Comparison of ENCODE assay signal across 8 cellular contexts in genomic region chr20:32761417-32761830, GRCh38. TPM values are rescaled to one million over a fixed set of nuclear protein-coding genes. Genes with fewer than 3 reads are reported as not detected.
DNase-seq lines count a peak whose midpoint lies in the region; FAIRE-seq and TF ChIP-seq lines count a peak whose summit lies in the region.

No MANE protein-coding gene starts in this region.

- peak overlapping the region; percentile 85 for H3K9ac ChIP-seq in mesendoderm (ENCODE audit: low read length)

- H3K4me3 ChIP-seq in ascending aorta (peak overlapping the region; percentile 84 to 92), mesendoderm (ENCODE audit: low read length) (no peak overlapping the region)

- H2BK5ac ChIP-seq in mesendoderm (ENCODE audit: low read length), result no peak overlapping the region

- H3K18ac ChIP-seq in mesendoderm (ENCODE audit: low read length), result peak overlapping the region; percentile 51

- intact Hi-C loops in ascending aorta (cut with DNase I), result no loop called here

- no peak overlapping the region for H3K23ac ChIP-seq in mesendoderm (ENCODE audit: low read length)

- peak overlapping the region; percentile 3 for H3K27ac Mint-ChIP-seq in activated naive CD4-positive, alpha-beta T cell treated with anti-CD3 and anti-CD28 coated beads, Interleukin-2, amount 10 ng/mL, durations not matched to agents 7 days and 5 days
- H3K27ac Mint-ChIP-seq in type B pancreatic cell, result peak overlapping the region; percentile 13

- H3K4me3 Mint-ChIP-seq in activated naive CD4-positive, alpha-beta T cell treated with anti-CD3 and anti-CD28 coated beads, Interleukin-2, amount 10 ng/mL, durations not matched to agents 7 days and 5 days, result peak overlapping the region; percentile 69
- peak overlapping the region; percentile 87 for H3K4me3 Mint-ChIP-seq in type B pancreatic cell

- H3K4me2 ChIP-seq in mesendoderm (ENCODE audit: low read length), result peak overlapping the region; percentile 68

- H3K27me3 ChIP-seq in ascending aorta (no peaks in the 10 kb centered on the region), mesendoderm (ENCODE audit: insufficient read depth, low read length, poor library complexity) (no peaks in the 10 kb centered on the region)

- H3K4me1 ChIP-seq in ascending aorta (peaks cover 10 to 14% of the 10 kb centered on the region in 2 donors), mesendoderm (ENCODE audit: control insufficient read depth, low read depth, low read length) (peaks cover 8% of the 10 kb centered on the region)

- H3K79me1 ChIP-seq in mesendoderm (ENCODE audit: low read length), result peaks cover 3% of the 10 kb centered on the region

- H2BK120ac ChIP-seq in mesendoderm (ENCODE audit: low read depth, low read length), result no peak overlapping the region

- FAIRE-seq in D721Med (lab: Jason Lieb, UNC), result no peak

- H3K4ac ChIP-seq in mesendoderm (ENCODE audit: low read depth, low read length), result peak overlapping the region; percentile 77

- H3K56ac ChIP-seq in mesendoderm (ENCODE audit: low read length), result peak overlapping the region; percentile 96

- H3K79me2 ChIP-seq in mesendoderm (ENCODE audit: control insufficient read depth, insufficient read depth, low read length), result peaks cover 37% of the 10 kb centered on the region

- H3K27ac ChIP-seq in ascending aorta, result no peak overlapping the region
- H3K27ac ChIP-seq in mesendoderm (ENCODE audit: low read depth, low read length), result no peak overlapping the region

- CTCF ChIA-PET in activated naive CD4-positive, alpha-beta T cell treated with anti-CD3 and anti-CD28 coated beads, Interleukin-2, amount 10 ng/mL, durations not matched to agents 7 days and 5 days (lab: Charles Lee), result no interaction called here

- H3K36me3 ChIP-seq in ascending aorta, result no peaks in the 10 kb centered on the region
- no peaks in the 10 kb centered on the region for H3K36me3 ChIP-seq in mesendoderm (ENCODE audit: control insufficient read depth, insufficient read depth, low read length)

- no peak for TF ChIP-seq CTCF in ascending aorta (IDR thresholded peaks at IDR 0.05)
- TF ChIP-seq CTCF in type B pancreatic cell (conservative IDR thresholded peaks at IDR 0.05), result no peak
- TF ChIP-seq CTCF in D721Med (IDR thresholded peaks at IDR 0.05; ENCODE audit: insufficient read depth, missing control alignments), result no peak

- no CpG with 5 or more reads among the region's 6 CpGs for WGBS in mesendoderm (ENCODE audit: extremely low coverage, insufficient coverage, low lambda C conversion rate)

- DNase-seq in activated naive CD4-positive, alpha-beta T cell treated with anti-CD3 and anti-CD28 coated beads, Interleukin-2, amount 10 ng/mL, durations not matched to agents 7 days and 5 days, result no peak
- no peak for DNase-seq in activated naive CD4-positive, alpha-beta T cell treated with Interleukin-2 at 50 U/mL for 16 hours
- no peak for DNase-seq in ascending aorta (ENCODE audit: low spot score in 2 of 2)
- no peak for DNase-seq in mesendoderm
- DNase-seq in type B pancreatic cell (ENCODE audit: extremely low spot score, unreplicated experiment), result no peak
- no peak for DNase-seq in HK-2 (ENCODE audit: unreplicated experiment)
- no peak for DNase-seq in iPS-NIHi7 (ENCODE audit: extremely low spot score)
- DNase-seq in D721Med (ENCODE audit: insufficient read length, low spot score), result no peak

- peak overlapping the region; percentile 8 for H2AK5ac ChIP-seq in mesendoderm (ENCODE audit: low read length)

- no peaks in the 10 kb centered on the region for H3K9me3 Mint-ChIP-seq in activated naive CD4-positive, alpha-beta T cell treated with anti-CD3 and anti-CD28 coated beads, Interleukin-2, amount 10 ng/mL, durations not matched to agents 7 days and 5 days
- no peaks in the 10 kb centered on the region for H3K9me3 Mint-ChIP-seq in type B pancreatic cell

- H2BK15ac ChIP-seq in mesendoderm (replicated peaks; ENCODE audit: low read depth), result no peak overlapping the region

- peaks cover 24% of the 10 kb centered on the region for H3K4me1 Mint-ChIP-seq in activated naive CD4-positive, alpha-beta T cell treated with anti-CD3 and anti-CD28 coated beads, Interleukin-2, amount 10 ng/mL, durations not matched to agents 7 days and 5 days
- H3K4me1 Mint-ChIP-seq in type B pancreatic cell (ENCODE audit: unreplicated experiment), result peaks cover 28% of the 10 kb centered on the region

- no peak overlapping the region for H4K8ac ChIP-seq in mesendoderm (ENCODE audit: low read depth, low read length)

- no peaks in the 10 kb centered on the region for H3K9me3 ChIP-seq in ascending aorta

- no peaks in the 10 kb centered on the region for H3K36me3 Mint-ChIP-seq in activated naive CD4-positive, alpha-beta T cell treated with anti-CD3 and anti-CD28 coated beads, Interleukin-2, amount 10 ng/mL, durations not matched to agents 7 days and 5 days
- no peaks in the 10 kb centered on the region for H3K36me3 Mint-ChIP-seq in type B pancreatic cell

- H4K5ac ChIP-seq in mesendoderm (ENCODE audit: low read length), result no peak overlapping the region

- peaks cover 20% of the 10 kb centered on the region for H3K27me3 Mint-ChIP-seq in activated naive CD4-positive, alpha-beta T cell treated with anti-CD3 and anti-CD28 coated beads, Interleukin-2, amount 10 ng/mL, durations not matched to agents 7 days and 5 days
- H3K27me3 Mint-ChIP-seq in type B pancreatic cell, result peaks cover 5% of the 10 kb centered on the region

RNA-seq across cellular contexts. Expression of gene DNMT3B, which starts 0.8 kb away (rescaled TPM):
- 0.75 TPM for total RNA-seq in ascending aorta
- 290 TPM for polyA plus RNA-seq in mesendoderm (2013, experiment 1 of 2)
- 289 TPM for polyA plus RNA-seq in mesendoderm (2013, experiment 2 of 2)
- 18.2 and 19.7 TPM in 2 replicates for total RNA-seq in type B pancreatic cell (ENCODE audit: low replicate concordance)

RNA-seq across cellular contexts. Expression of gene COMMD7, which starts 18.2 kb away (rescaled TPM):
- total RNA-seq in ascending aorta (90.3 TPM), type B pancreatic cell (ENCODE audit: low replicate concordance) (72.3 and 82.3 TPM in 2 replicates)
- polyA plus RNA-seq in mesendoderm (2013, experiment 1 of 2), result 70.1 TPM
- 71.1 TPM for polyA plus RNA-seq in mesendoderm (2013, experiment 2 of 2)

RNA-seq across cellular contexts. Expression of gene MAPRE1, which starts 58.3 kb away (rescaled TPM):
- total RNA-seq in ascending aorta, result 49.0 TPM
- 133 TPM for polyA plus RNA-seq in mesendoderm (2013, experiment 1 of 2)
- 130 TPM for polyA plus RNA-seq in mesendoderm (2013, experiment 2 of 2)
- total RNA-seq in type B pancreatic cell (ENCODE audit: low replicate concordance), result 144 and 189 TPM in 2 replicates

Comparison
In these comparisons a context has a peak if more than half of its experiments do, and no peak if none do; other contexts are left out.
1. RNA of gene DNMT3B, which starts 0.8 kb away (total RNA-seq): 18.2 to 19.7 TPM in type B pancreatic cell; 0.75 TPM in ascending aorta (single experiment); every median in the first group is over 10 times any median in the second.